In genomic region chr5:90934091-90934719, GRCh38 we compare ENCODE assay signal across 20 cellular contexts.
DNase-seq lines count a peak whose midpoint lies in the region; ATAC-seq and TF ChIP-seq lines count a peak whose summit lies in the region.
"Had no signal": no experiment of that assay in that cellular context is flagged by ENCODE, and none has a peak within 500 bp of the region (broad histone marks: within the 10 kb centered on the region; RNA-seq: fewer than 3 reads in every experiment).

No MANE protein-coding gene starts in this region.

- no peak for ATAC-seq in GM18861 (IDR thresholded peaks at IDR 0.05; ENCODE audit: unreplicated experiment)

- POLR2A ChIA-PET in MCF 10A (lab: Yijun Ruan, JAX) (interaction anchor here (0.6 to 5.1 kb wide), 3 partner anchors 70 to 450 kb away, joined by 3 to 64 read pairs (median 3); partner anchors contain the start of gene ARRDC3), GM10248 (lab: Yijun Ruan, JAX) (no interaction called here)

- H3K4me1 ChIP-seq in mammary epithelial cell (ENCODE audit: insufficient read depth, low read length) (no peaks in the 10 kb centered on the region), urinary bladder (ENCODE audit: insufficient read depth) (peaks cover 4% of the 10 kb centered on the region)
- H3K4me1 ChIP-seq: BLaER1 had no signal

- H3K27me3 Mint-ChIP-seq in MCF 10A (ENCODE audit: insufficient read depth, unreplicated experiment) (no peaks in the 10 kb centered on the region), nephron (ENCODE audit: low read depth) (no peaks in the 10 kb centered on the region)
- peaks cover 4% of the 10 kb centered on the region for H3K27me3 Mint-ChIP-seq in activated T-helper 2 cell treated with anti-CD3 and anti-CD28 coated beads, Interferon-gamma antibody, Interleukin-2, Interleukin-4, amounts not matched to agents 10 μg/mL and 5 μg/mL and 100 μg/mL, durations not matched to agents 14 hours and 24 hours and 36 hours (ENCODE audit: low read depth)

- peaks cover 6% of the 10 kb centered on the region for H3K36me3 Mint-ChIP-seq in MCF 10A (ENCODE audit: insufficient read depth, unreplicated experiment)
- H3K36me3 Mint-ChIP-seq in activated T-helper 2 cell treated with anti-CD3 and anti-CD28 coated beads, Interferon-gamma antibody, Interleukin-2, Interleukin-4, amounts not matched to agents 10 μg/mL and 5 μg/mL and 100 μg/mL, durations not matched to agents 14 hours and 24 hours and 36 hours (ENCODE audit: low read depth): no peaks in the 10 kb centered on the region
- peaks cover 4% of the 10 kb centered on the region for H3K36me3 Mint-ChIP-seq in nephron (ENCODE audit: low read depth)
- H3K36me3 Mint-ChIP-seq: CD8-positive, alpha-beta memory T cell had no signal

- no peaks in the 10 kb centered on the region for H3K9me3 ChIP-seq in mammary epithelial cell (replicated peaks; ENCODE audit: insufficient read depth, low read length)
- H3K9me3 ChIP-seq: BLaER1, MG63, Peyer's patch had no signal

- H3K27ac Mint-ChIP-seq in MCF 10A (ENCODE audit: low read depth, unreplicated experiment) (no peak overlapping the region), nephron (peak overlapping the region; percentile 29 to 80 (median 60))
- H3K27ac Mint-ChIP-seq in activated T-helper 2 cell treated with anti-CD3 and anti-CD28 coated beads, Interferon-gamma antibody, Interleukin-2, Interleukin-4, amounts not matched to agents 10 μg/mL and 5 μg/mL and 100 μg/mL, durations not matched to agents 14 hours and 24 hours and 36 hours: peak overlapping the region; percentile 45

- H4K20me1 ChIP-seq in mammary epithelial cell (ENCODE audit: insufficient read depth, low read length): no peaks in the 10 kb centered on the region
- H4K20me1 ChIP-seq: BLaER1 had no signal

- 84% methylated on average over 5 of the region's 5 CpGs for WGBS in mammary epithelial cell (ENCODE audit: low coverage, missing lambda C conversion rate)
- 86% methylated on average over 5 of the region's 5 CpGs for WGBS in urinary bladder

- dilution Hi-C loops in mammary epithelial cell (cut with HindIII; ENCODE audit: low sequenced_read_pairs): no loop called here

- H3K9ac ChIP-seq in mammary epithelial cell (ENCODE audit: insufficient read depth, low read length): no peak overlapping the region
- H3K9ac ChIP-seq: BLaER1 had no signal

- intact Hi-C loops in mammary epithelial cell (cut with micrococcal nuclease) (loop anchor here (5.0 to 10.0 kb wide), 2 partner anchors 67 to 291 kb away; no protein-coding TSS in a partner anchor), MCF 10A (cut with micrococcal nuclease) (no loop called here)
- intact Hi-C loops in activated T-helper 2 cell treated with anti-CD3 and anti-CD28 coated beads, Interferon-gamma antibody, Interleukin-2, Interleukin-4, amounts not matched to agents 10 μg/mL and 5 μg/mL and 100 μg/mL, durations not matched to agents 14 hours and 24 hours and 36 hours (cut with micrococcal nuclease): loop anchor here (5.0 to 10.0 kb wide), 4 partner anchors 88 to 293 kb away; no protein-coding TSS in a partner anchor

- H3K27ac ChIP-seq in mammary epithelial cell (ENCODE audit: insufficient read depth, low read depth, low read length): no peak overlapping the region
- H3K27ac ChIP-seq in urinary bladder (ENCODE audit: low read depth): peak overlapping the region; percentile 52
- H3K27ac ChIP-seq: BLaER1, Peyer's patch had no signal

- CTCF ChIA-PET in mammary epithelial cell (lab: Charles Lee; ENCODE audit: low non-redundant PET) (no interaction called here), MCF 10A (lab: Yijun Ruan, JAX) (interaction anchor here (0.5 to 5.5 kb wide), 8 partner anchors 11 to 462 kb away, joined by 3 to 96 read pairs (median 4); partner anchors contain the start of gene ARRDC3), GM10248 (lab: Yijun Ruan, JAX) (interaction anchor here (1.5 to 5.4 kb wide), 2 partner anchors 451 to 485 kb away, joined by 8 to 54 read pairs; no protein-coding TSS in a partner anchor)

- TF ChIP-seq CTCF in mammary epithelial cell (conservative IDR thresholded peaks at IDR 0.05 in 1 of 2, IDR thresholded peaks at IDR 0.05 in 1 of 2; ENCODE audit: extremely low read depth in 1 of 2, insufficient read depth in 1 of 2, low read depth in 1 of 2, low read length in 2 of 2) (no peak), MCF 10A (IDR thresholded peaks at IDR 0.05; ENCODE audit: unreplicated experiment) (no peak), nephron (IDR thresholded peaks at IDR 0.05; ENCODE audit: unreplicated experiment in 3 of 3) (no peak), GM10248 (IDR thresholded peaks at IDR 0.05; ENCODE audit: control extremely low read depth, extremely low read depth, low read depth, missing control alignments) (no peak)

- peaks cover 14% of the 10 kb centered on the region for H3K4me1 Mint-ChIP-seq in MCF 10A (ENCODE audit: insufficient read depth, unreplicated experiment)
- peaks cover 28% of the 10 kb centered on the region for H3K4me1 Mint-ChIP-seq in activated T-helper 2 cell treated with anti-CD3 and anti-CD28 coated beads, Interferon-gamma antibody, Interleukin-2, Interleukin-4, amounts not matched to agents 10 μg/mL and 5 μg/mL and 100 μg/mL, durations not matched to agents 14 hours and 24 hours and 36 hours (ENCODE audit: low read depth)
- H3K4me1 Mint-ChIP-seq in nephron: peaks cover 45% of the 10 kb centered on the region

- in situ Hi-C loops in mammary epithelial cell (cut with MboI; ENCODE audit: low sequenced_read_pairs in 2 of 2): loop anchor here in 1 of 2 donors (25.0 kb wide), 2 partner anchors 153 to 453 kb away; partner anchors contain the start of gene ARRDC3

- H2AFZ ChIP-seq in mammary epithelial cell (ENCODE audit: low read depth, low read length): peak overlapping the region; percentile 5

- H3K79me2 ChIP-seq in mammary epithelial cell (ENCODE audit: insufficient read depth, low read length): no peaks in the 10 kb centered on the region

- no peak overlapping the region for H3K4me2 ChIP-seq in mammary epithelial cell (ENCODE audit: insufficient read depth, low read depth, low read length)
- H3K4me2 ChIP-seq: BLaER1 had no signal

- H3K4me3 Mint-ChIP-seq in MCF 10A (ENCODE audit: unreplicated experiment) (no peak overlapping the region), nephron (no peak overlapping the region)
- H3K4me3 Mint-ChIP-seq in activated T-helper 2 cell treated with anti-CD3 and anti-CD28 coated beads, Interferon-gamma antibody, Interleukin-2, Interleukin-4, amounts not matched to agents 10 μg/mL and 5 μg/mL and 100 μg/mL, durations not matched to agents 14 hours and 24 hours and 36 hours (ENCODE audit: low read depth): no peak overlapping the region
- H3K4me3 Mint-ChIP-seq: CD8-positive, alpha-beta memory T cell had no signal

- H3K4me3 ChIP-seq in mammary epithelial cell (replicated peaks in 1 of 3; ENCODE audit: insufficient read depth in 1 of 3, low read depth in 2 of 3, low read length in 3 of 3) (no peak overlapping the region), urinary bladder (ENCODE audit: low read depth, low read length) (no peak overlapping the region)
- H3K4me3 ChIP-seq: BLaER1, MG63, Peyer's patch had no signal

- H3K27me3 ChIP-seq in mammary epithelial cell (ENCODE audit: insufficient read depth, low read length): no peaks in the 10 kb centered on the region
- H3K27me3 ChIP-seq: BLaER1, MG63, Peyer's patch had no signal

- no peaks in the 10 kb centered on the region for H3K9me3 Mint-ChIP-seq in MCF 10A (ENCODE audit: unreplicated experiment)
- no peaks in the 10 kb centered on the region for H3K9me3 Mint-ChIP-seq in activated T-helper 2 cell treated with anti-CD3 and anti-CD28 coated beads, Interferon-gamma antibody, Interleukin-2, Interleukin-4, amounts not matched to agents 10 μg/mL and 5 μg/mL and 100 μg/mL, durations not matched to agents 14 hours and 24 hours and 36 hours
- peaks cover 4% of the 10 kb centered on the region for H3K9me3 Mint-ChIP-seq in nephron
- H3K9me3 Mint-ChIP-seq: CD8-positive, alpha-beta memory T cell had no signal

- DNase-seq in mammary epithelial cell: no peak
- DNase-seq in MCF 10A (ENCODE audit: unreplicated experiment): no peak
- DNase-seq in activated T-helper 2 cell treated with anti-CD3 and anti-CD28 coated beads, Interferon-gamma antibody, Interleukin-2, Interleukin-4, amounts not matched to agents 10 μg/mL and 5 μg/mL and 100 μg/mL, durations not matched to agents 14 hours and 24 hours and 36 hours (ENCODE audit: low spot score): no peak
- DNase-seq in GM10248 (ENCODE audit: extremely low spot score): no peak
- no peak for DNase-seq in activated effector memory CD4-positive, alpha-beta T cell treated with Interleukin-2 at 50 U/mL for 16 hours
- DNase-seq: 8988T; CD8-positive, alpha-beta memory T cell; DMS 273 treated with DMSO at 0.1 percent for 48 hours; GDM1; MG63; NCI-H1092; NCI-H146; NCI-H2081 treated with DMSO at 0.1 percent for 48 hours; NCI-H524; Peyer's patch; Right ventricle myocardium superior had no signal

- H3K36me3 ChIP-seq in mammary epithelial cell (ENCODE audit: insufficient read depth, low read length): no peaks in the 10 kb centered on the region
- H3K36me3 ChIP-seq in urinary bladder (ENCODE audit: insufficient read depth): no peaks in the 10 kb centered on the region
- H3K36me3 ChIP-seq: BLaER1, MG63, Peyer's patch had no signal

- no TSS peak for BruUV-seq in mammary epithelial cell (replicated peaks; lab: Mats Ljungman, UMichigan)
- BruUV-seq in MCF 10A (replicated peaks; lab: Mats Ljungman, UMichigan): no TSS peak
